ENCODE assay signal across 1 cellular context in the genomic region with DNA sequence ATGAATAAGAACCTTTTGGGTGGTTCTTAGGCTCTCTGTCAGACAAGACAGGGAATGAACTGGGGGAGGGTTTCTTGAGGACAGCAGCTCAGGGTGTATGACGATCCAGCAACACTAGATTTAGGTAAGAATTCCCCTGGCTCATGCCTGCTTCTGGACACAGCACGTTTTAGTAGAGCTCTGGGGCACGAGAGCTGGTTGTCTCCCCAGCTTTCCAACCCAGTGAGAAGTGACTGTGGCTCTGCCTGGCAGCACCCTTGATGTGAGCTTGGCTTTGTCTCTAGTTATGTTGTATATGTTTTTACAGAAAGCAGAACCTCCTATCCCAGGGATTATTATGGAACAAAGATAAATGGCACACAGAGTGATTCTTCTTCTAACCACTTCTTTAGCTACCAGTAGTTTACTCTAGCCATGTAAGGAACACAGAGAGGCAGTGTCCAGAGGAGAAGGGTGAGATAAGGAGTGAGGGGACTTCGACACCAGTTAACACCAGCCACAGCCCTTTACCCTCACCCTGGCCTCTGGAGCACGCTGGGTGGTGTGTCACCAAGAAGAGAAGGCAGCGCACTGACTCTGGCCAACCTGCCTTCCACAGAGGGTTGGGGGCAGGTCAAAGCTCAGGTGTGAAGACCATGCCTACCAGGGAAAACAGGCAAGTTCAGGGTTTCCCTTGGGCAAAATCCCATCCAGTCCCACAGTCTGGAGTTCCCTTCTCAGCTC.
TF ChIP-seq lines count a peak whose summit lies in the region.

No MANE protein-coding gene starts in this region.

TF ChIP-seq in HepG2, 621 proteins besides CTCF, POLR2A, EP300 and RAD21 (continues in another document):
- no peak for TF ChIP-seq CREM (IDR thresholded peaks at IDR 0.05)
- no peak for TF ChIP-seq CREM (CRISPR knock-in tag; IDR thresholded peaks at IDR 0.05)
- TF ChIP-seq ZNF451 (CRISPR knock-in tag; IDR thresholded peaks at IDR 0.05) = no peak
- TF ChIP-seq HOXA7 (CRISPR knock-in tag; IDR thresholded peaks at IDR 0.05) = no peak
- TF ChIP-seq, protein P1, sequence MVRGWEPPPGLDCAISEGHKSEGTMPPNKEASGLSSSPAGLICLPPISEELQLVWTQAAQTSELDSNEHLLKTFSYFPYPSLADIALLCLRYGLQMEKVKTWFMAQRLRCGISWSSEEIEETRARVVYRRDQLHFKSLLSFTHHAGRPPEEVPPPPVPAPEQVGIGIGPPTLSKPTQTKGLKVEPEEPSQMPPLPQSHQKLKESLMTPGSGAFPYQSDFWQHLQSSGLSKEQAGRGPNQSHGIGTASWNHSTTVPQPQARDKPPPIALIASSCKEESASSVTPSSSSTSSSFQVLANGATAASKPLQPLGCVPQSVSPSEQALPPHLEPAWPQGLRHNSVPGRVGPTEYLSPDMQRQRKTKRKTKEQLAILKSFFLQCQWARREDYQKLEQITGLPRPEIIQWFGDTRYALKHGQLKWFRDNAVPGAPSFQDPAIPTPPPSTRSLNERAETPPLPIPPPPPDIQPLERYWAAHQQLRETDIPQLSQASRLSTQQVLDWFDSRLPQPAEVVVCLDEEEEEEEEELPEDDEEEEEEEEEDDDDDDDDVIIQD (CRISPR knock-in tag; IDR thresholded peaks at IDR 0.05; ENCODE audit: low read depth) = no peak
- no peak for TF ChIP-seq PPARG (CRISPR knock-in tag; conservative IDR thresholded peaks at IDR 0.05)
- 0 out of 2 replicates have a peak, but pooled peaks have one; percentile 35 for TF ChIP-seq MTA1 (CRISPR knock-in tag; IDR thresholded peaks at IDR 0.05; ENCODE audit: borderline replicate concordance)
- no peak for TF ChIP-seq THYN1 (CRISPR knock-in tag; IDR thresholded peaks at IDR 0.05; ENCODE audit: borderline replicate concordance, low read depth)
- TF ChIP-seq, protein P2, sequence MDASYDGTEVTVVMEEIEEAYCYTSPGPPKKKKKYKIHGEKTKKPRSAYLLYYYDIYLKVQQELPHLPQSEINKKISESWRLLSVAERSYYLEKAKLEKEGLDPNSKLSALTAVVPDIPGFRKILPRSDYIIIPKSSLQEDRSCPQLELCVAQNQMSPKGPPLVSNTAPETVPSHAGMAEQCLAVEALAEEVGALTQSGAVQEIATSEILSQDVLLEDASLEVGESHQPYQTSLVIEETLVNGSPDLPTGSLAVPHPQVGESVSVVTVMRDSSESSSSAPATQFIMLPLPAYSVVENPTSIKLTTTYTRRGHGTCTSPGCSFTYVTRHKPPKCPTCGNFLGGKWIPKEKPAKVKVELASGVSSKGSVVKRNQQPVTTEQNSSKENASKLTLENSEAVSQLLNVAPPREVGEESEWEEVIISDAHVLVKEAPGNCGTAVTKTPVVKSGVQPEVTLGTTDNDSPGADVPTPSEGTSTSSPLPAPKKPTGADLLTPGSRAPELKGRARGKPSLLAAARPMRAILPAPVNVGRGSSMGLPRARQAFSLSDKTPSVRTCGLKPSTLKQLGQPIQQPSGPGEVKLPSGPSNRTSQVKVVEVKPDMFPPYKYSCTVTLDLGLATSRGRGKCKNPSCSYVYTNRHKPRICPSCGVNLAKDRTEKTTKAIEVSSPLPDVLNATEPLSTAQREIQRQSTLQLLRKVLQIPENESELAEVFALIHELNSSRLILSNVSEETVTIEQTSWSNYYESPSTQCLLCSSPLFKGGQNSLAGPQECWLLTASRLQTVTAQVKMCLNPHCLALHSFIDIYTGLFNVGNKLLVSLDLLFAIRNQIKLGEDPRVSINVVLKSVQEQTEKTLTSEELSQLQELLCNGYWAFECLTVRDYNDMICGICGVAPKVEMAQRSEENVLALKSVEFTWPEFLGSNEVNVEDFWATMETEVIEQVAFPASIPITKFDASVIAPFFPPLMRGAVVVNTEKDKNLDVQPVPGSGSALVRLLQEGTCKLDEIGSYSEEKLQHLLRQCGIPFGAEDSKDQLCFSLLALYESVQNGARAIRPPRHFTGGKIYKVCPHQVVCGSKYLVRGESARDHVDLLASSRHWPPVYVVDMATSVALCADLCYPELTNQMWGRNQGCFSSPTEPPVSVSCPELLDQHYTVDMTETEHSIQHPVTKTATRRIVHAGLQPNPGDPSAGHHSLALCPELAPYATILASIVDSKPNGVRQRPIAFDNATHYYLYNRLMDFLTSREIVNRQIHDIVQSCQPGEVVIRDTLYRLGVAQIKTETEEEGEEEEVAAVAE (CRISPR knock-in tag; IDR thresholded peaks at IDR 0.05; ENCODE audit: borderline replicate concordance) = no peak
- TF ChIP-seq, protein P3, sequence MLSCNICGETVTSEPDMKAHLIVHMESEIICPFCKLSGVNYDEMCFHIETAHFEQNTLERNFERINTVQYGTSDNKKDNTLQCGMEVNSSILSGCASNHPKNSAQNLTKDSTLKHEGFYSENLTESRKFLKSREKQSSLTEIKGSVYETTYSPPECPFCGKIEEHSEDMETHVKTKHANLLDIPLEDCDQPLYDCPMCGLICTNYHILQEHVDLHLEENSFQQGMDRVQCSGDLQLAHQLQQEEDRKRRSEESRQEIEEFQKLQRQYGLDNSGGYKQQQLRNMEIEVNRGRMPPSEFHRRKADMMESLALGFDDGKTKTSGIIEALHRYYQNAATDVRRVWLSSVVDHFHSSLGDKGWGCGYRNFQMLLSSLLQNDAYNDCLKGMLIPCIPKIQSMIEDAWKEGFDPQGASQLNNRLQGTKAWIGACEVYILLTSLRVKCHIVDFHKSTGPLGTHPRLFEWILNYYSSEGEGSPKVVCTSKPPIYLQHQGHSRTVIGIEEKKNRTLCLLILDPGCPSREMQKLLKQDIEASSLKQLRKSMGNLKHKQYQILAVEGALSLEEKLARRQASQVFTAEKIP (CRISPR knock-in tag; IDR thresholded peaks at IDR 0.05; ENCODE audit: borderline replicate concordance) = no peak
- TF ChIP-seq ZMAT3 (CRISPR knock-in tag; conservative IDR thresholded peaks at IDR 0.05) = no peak
- TF ChIP-seq ZC3H4 (CRISPR knock-in tag; IDR thresholded peaks at IDR 0.05; ENCODE audit: borderline replicate concordance) = no peak
- TF ChIP-seq ZNF891 (CRISPR knock-in tag; IDR thresholded peaks at IDR 0.05) = no peak
- TF ChIP-seq PHF20 (CRISPR knock-in tag; IDR thresholded peaks at IDR 0.05) = no peak
- TF ChIP-seq, protein P4, sequence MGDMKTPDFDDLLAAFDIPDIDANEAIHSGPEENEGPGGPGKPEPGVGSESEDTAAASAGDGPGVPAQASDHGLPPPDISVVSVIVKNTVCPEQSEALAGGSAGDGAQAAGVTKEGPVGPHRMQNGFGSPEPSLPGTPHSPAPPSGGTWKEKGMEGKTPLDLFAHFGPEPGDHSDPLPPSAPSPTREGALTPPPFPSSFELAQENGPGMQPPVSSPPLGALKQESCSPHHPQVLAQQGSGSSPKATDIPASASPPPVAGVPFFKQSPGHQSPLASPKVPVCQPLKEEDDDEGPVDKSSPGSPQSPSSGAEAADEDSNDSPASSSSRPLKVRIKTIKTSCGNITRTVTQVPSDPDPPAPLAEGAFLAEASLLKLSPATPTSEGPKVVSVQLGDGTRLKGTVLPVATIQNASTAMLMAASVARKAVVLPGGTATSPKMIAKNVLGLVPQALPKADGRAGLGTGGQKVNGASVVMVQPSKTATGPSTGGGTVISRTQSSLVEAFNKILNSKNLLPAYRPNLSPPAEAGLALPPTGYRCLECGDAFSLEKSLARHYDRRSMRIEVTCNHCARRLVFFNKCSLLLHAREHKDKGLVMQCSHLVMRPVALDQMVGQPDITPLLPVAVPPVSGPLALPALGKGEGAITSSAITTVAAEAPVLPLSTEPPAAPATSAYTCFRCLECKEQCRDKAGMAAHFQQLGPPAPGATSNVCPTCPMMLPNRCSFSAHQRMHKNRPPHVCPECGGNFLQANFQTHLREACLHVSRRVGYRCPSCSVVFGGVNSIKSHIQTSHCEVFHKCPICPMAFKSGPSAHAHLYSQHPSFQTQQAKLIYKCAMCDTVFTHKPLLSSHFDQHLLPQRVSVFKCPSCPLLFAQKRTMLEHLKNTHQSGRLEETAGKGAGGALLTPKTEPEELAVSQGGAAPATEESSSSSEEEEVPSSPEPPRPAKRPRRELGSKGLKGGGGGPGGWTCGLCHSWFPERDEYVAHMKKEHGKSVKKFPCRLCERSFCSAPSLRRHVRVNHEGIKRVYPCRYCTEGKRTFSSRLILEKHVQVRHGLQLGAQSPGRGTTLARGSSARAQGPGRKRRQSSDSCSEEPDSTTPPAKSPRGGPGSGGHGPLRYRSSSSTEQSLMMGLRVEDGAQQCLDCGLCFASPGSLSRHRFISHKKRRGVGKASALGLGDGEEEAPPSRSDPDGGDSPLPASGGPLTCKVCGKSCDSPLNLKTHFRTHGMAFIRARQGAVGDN (CRISPR knock-in tag; IDR thresholded peaks at IDR 0.05) = peak; percentile 66
- no peak for TF ChIP-seq RORA (CRISPR knock-in tag; IDR thresholded peaks at IDR 0.05)
- TF ChIP-seq, protein P5, sequence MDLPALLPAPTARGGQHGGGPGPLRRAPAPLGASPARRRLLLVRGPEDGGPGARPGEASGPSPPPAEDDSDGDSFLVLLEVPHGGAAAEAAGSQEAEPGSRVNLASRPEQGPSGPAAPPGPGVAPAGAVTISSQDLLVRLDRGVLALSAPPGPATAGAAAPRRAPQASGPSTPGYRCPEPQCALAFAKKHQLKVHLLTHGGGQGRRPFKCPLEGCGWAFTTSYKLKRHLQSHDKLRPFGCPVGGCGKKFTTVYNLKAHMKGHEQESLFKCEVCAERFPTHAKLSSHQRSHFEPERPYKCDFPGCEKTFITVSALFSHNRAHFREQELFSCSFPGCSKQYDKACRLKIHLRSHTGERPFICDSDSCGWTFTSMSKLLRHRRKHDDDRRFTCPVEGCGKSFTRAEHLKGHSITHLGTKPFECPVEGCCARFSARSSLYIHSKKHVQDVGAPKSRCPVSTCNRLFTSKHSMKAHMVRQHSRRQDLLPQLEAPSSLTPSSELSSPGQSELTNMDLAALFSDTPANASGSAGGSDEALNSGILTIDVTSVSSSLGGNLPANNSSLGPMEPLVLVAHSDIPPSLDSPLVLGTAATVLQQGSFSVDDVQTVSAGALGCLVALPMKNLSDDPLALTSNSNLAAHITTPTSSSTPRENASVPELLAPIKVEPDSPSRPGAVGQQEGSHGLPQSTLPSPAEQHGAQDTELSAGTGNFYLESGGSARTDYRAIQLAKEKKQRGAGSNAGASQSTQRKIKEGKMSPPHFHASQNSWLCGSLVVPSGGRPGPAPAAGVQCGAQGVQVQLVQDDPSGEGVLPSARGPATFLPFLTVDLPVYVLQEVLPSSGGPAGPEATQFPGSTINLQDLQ (CRISPR knock-in tag; IDR thresholded peaks at IDR 0.05) = no peak
- TF ChIP-seq, protein P6, sequence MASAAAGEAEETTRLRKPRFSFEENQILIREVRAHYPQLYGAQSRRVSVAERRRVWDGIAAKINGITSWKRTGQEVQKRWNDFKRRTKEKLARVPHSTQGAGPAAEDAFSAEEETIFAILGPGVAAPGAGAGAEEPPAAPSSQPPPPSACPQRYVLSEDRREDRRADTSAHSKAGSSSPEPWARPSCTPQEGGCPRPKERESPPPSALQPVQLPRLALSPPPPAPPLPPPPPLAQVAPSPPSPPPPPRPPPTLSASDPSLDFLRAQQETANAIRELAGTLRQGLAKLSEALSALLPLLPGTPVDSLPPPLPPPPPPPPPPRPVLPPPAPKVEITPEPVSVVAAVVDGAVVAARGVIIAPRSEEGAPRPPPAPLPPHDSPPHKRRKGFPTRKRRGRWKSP (CRISPR knock-in tag; IDR thresholded peaks at IDR 0.05) = 0 out of 2 replicates have a peak, but pooled peaks have one; percentile 44
- no peak for TF ChIP-seq GTF2F1 (IDR thresholded peaks at IDR 0.05; ENCODE audit: low read length)
- no peak for TF ChIP-seq MATR3 (CRISPR knock-in tag; IDR thresholded peaks at IDR 0.05)
- no peak for TF ChIP-seq GABPB1 (CRISPR knock-in tag; IDR thresholded peaks at IDR 0.05)
- no peak for TF ChIP-seq ZNF326 (CRISPR knock-in tag; IDR thresholded peaks at IDR 0.05; ENCODE audit: borderline replicate concordance)
- 0 out of 2 replicates have a peak, but pooled peaks have one; percentile 23 for TF ChIP-seq HNF4G (IDR thresholded peaks at IDR 0.05; ENCODE audit: borderline replicate concordance, low read depth, low read length)
- no peak for TF ChIP-seq HNF4G (CRISPR knock-in tag; IDR thresholded peaks at IDR 0.05; ENCODE audit: borderline replicate concordance, low read depth)
- TF ChIP-seq, protein P7, sequence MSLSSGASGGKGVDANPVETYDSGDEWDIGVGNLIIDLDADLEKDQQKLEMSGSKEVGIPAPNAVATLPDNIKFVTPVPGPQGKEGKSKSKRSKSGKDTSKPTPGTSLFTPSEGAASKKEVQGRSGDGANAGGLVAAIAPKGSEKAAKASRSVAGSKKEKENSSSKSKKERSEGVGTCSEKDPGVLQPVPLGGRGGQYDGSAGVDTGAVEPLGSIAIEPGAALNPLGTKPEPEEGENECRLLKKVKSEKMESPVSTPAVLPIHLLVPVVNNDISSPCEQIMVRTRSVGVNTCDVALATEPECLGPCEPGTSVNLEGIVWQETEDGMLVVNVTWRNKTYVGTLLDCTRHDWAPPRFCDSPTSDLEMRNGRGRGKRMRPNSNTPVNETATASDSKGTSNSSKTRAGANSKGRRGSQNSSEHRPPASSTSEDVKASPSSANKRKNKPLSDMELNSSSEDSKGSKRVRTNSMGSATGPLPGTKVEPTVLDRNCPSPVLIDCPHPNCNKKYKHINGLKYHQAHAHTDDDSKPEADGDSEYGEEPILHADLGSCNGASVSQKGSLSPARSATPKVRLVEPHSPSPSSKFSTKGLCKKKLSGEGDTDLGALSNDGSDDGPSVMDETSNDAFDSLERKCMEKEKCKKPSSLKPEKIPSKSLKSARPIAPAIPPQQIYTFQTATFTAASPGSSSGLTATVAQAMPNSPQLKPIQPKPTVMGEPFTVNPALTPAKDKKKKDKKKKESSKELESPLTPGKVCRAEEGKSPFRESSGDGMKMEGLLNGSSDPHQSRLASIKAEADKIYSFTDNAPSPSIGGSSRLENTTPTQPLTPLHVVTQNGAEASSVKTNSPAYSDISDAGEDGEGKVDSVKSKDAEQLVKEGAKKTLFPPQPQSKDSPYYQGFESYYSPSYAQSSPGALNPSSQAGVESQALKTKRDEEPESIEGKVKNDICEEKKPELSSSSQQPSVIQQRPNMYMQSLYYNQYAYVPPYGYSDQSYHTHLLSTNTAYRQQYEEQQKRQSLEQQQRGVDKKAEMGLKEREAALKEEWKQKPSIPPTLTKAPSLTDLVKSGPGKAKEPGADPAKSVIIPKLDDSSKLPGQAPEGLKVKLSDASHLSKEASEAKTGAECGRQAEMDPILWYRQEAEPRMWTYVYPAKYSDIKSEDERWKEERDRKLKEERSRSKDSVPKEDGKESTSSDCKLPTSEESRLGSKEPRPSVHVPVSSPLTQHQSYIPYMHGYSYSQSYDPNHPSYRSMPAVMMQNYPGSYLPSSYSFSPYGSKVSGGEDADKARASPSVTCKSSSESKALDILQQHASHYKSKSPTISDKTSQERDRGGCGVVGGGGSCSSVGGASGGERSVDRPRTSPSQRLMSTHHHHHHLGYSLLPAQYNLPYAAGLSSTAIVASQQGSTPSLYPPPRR (CRISPR knock-in tag; IDR thresholded peaks at IDR 0.05; ENCODE audit: borderline replicate concordance) = no peak
- TF ChIP-seq ZNF432 (CRISPR knock-in tag; IDR thresholded peaks at IDR 0.05; ENCODE audit: borderline replicate concordance) = no peak
- no peak for TF ChIP-seq ASH2L (IDR thresholded peaks at IDR 0.05; ENCODE audit: insufficient read length, low read depth, low read length)
- TF ChIP-seq NFE2L1 (CRISPR knock-in tag; IDR thresholded peaks at IDR 0.05; ENCODE audit: borderline replicate concordance) = no peak
